ENCODE assay signal across 19 cellular contexts in genomic region chr19:34319230-34319585, GRCh38. TPM values are rescaled to one million over a fixed set of nuclear protein-coding genes. Genes with fewer than 3 reads are reported as not detected.
DNase-seq lines count a peak whose midpoint lies in the region; ATAC-seq and TF ChIP-seq lines count a peak whose summit lies in the region.
"Had no signal": no experiment of that assay in that cellular context is flagged by ENCODE, and none has a peak within 500 bp of the region (broad histone marks: within the 10 kb centered on the region; RNA-seq: fewer than 3 reads in every experiment).

No MANE protein-coding gene starts in this region.

- DNase-seq in SIG-M5 treated with dmso at 0.1 percent for 504 hours (lab: John Stamatoyannopoulos, UW; ENCODE audit: unreplicated experiment) = peak; percentile 20
- no peak for DNase-seq in SIG-M5 (lab: John Stamatoyannopoulos, UW)
- DNase-seq in mammary epithelial cell = peak; percentile 21
- no peak for DNase-seq in lower lobe of right lung
- DNase-seq in superior temporal gyrus (ENCODE audit: extremely low spot score) = peak; percentile 6
- no peak for DNase-seq in COR-L47 (lab: John Stamatoyannopoulos, UW)
- DNase-seq in D341Med (ENCODE audit: low spot score) = no peak
- no peak for DNase-seq in left lobe of liver (ENCODE audit: low spot score)
- DNase-seq: activated CD4-positive, alpha-beta memory T cell treated with anti-CD3 and anti-CD28 coated beads for 36 hours; activated naive CD4-positive, alpha-beta T cell; activated T-cell treated with anti-CD3 and anti-CD28 coated beads for 4 hours; aorta; kidney glomerular epithelial cell; NCI-H2107; NCI-H510A treated with DMSO at 0.1 percent for 48 hours; occipital lobe; stimulated activated CD4-positive, alpha-beta T cell treated with anti-CD3 and anti-CD28 coated beads, Interleukin-1b, Interleukin-23, amount 100 ng/mL, for 48 hours; stimulated activated naive CD4-positive, alpha-beta T cell treated with Interleukin-2 at 50 U/mL for 16 hours had no signal

- intact Hi-C loops in mammary epithelial cell (cut with micrococcal nuclease) (no loop called here), lower lobe of right lung (cut with DNase I) (no loop called here)

- H3K9ac ChIP-seq in mammary epithelial cell (ENCODE audit: insufficient read depth, low read length) = no peak overlapping the region

- no peaks in the 10 kb centered on the region for H3K36me3 ChIP-seq in mammary epithelial cell (ENCODE audit: insufficient read depth, low read length)
- H3K36me3 ChIP-seq in lower lobe of right lung = peaks cover 42% of the 10 kb centered on the region

- H3K9me3 ChIP-seq in mammary epithelial cell (replicated peaks; ENCODE audit: insufficient read depth, low read length) (no peaks in the 10 kb centered on the region), lower lobe of right lung (no peaks in the 10 kb centered on the region)

- no peak overlapping the region for H3K4me3 ChIP-seq in mammary epithelial cell (replicated peaks in 1 of 3; ENCODE audit: insufficient read depth in 1 of 3, low read depth in 2 of 3, low read length in 3 of 3)
- H3K4me3 ChIP-seq in lower lobe of right lung = no peak overlapping the region

- no peak overlapping the region for H2AFZ ChIP-seq in mammary epithelial cell (ENCODE audit: low read depth, low read length)

- H3K4me2 ChIP-seq in mammary epithelial cell (ENCODE audit: insufficient read depth, low read depth, low read length) = no peak overlapping the region

- ATAC-seq in lower lobe of right lung (peak; percentile 39 to 62), left lobe of liver (no peak)

- H3K79me2 ChIP-seq in mammary epithelial cell (ENCODE audit: insufficient read depth, low read length) = no peaks in the 10 kb centered on the region

- CTCF ChIA-PET in mammary epithelial cell (lab: Charles Lee; ENCODE audit: low non-redundant PET) = no interaction called here

- H4K20me1 ChIP-seq in mammary epithelial cell (ENCODE audit: insufficient read depth, low read length) = no peaks in the 10 kb centered on the region

- no peak for TF ChIP-seq CTCF in mammary epithelial cell (conservative IDR thresholded peaks at IDR 0.05 in 1 of 2, IDR thresholded peaks at IDR 0.05 in 1 of 2; ENCODE audit: extremely low read depth in 1 of 2, insufficient read depth in 1 of 2, low read depth in 1 of 2, low read length in 2 of 2)
- TF ChIP-seq CTCF in lower lobe of right lung (IDR thresholded peaks at IDR 0.05) = no peak

- no TSS peak for BruUV-seq in mammary epithelial cell (replicated peaks; lab: Mats Ljungman, UMichigan)

- no peaks in the 10 kb centered on the region for H3K27me3 ChIP-seq in mammary epithelial cell (ENCODE audit: insufficient read depth, low read length)
- no peaks in the 10 kb centered on the region for H3K27me3 ChIP-seq in lower lobe of right lung (ENCODE audit: low read depth)

- H3K27ac ChIP-seq in mammary epithelial cell (ENCODE audit: insufficient read depth, low read depth, low read length) (no peak overlapping the region), lower lobe of right lung (no peak overlapping the region)
- H3K27ac ChIP-seq: 22Rv1 had no signal

- dilution Hi-C loops in mammary epithelial cell (cut with HindIII; ENCODE audit: low sequenced_read_pairs) = no loop called here

- in situ Hi-C loops in mammary epithelial cell (cut with MboI; ENCODE audit: low sequenced_read_pairs in 2 of 2) = no loop called here

- WGBS in mammary epithelial cell (ENCODE audit: low coverage, missing lambda C conversion rate) = 66% methylated on average over 3 of the region's 3 CpGs

- H3K4me1 ChIP-seq in mammary epithelial cell (ENCODE audit: insufficient read depth, low read length) = peaks cover 3% of the 10 kb centered on the region
- H3K4me1 ChIP-seq in lower lobe of right lung = peaks cover 34% of the 10 kb centered on the region

RNA-seq across cellular contexts. Expression of gene GPI, which starts 45.8 kb away (rescaled TPM):
- 100 to 1,000 TPM; 131 to 411 TPM for total RNA-seq in mammary epithelial cell
- polyA plus RNA-seq in mammary epithelial cell = 344 TPM
- 965 TPM for polyA minus RNA-seq in mammary epithelial cell
- total RNA-seq in lower lobe of right lung = 136 TPM
- total RNA-seq in left lobe of liver = 194 TPM

Comparison
In these comparisons a context has a peak if more than half of its experiments do, and no peak if none do; other contexts are left out.
1. DNase-seq: peak in SIG-M5 treated with dmso at 0.1 percent for 504 hours (single experiment), mammary epithelial cell (single experiment) and superior temporal gyrus (single experiment); none in SIG-M5 (single experiment), lower lobe of right lung (single experiment), COR-L47 (single experiment), D341Med (single experiment) and left lobe of liver (single experiment).